In genomic region chr5:19977069-19977468, GRCh38 we compare ENCODE assay signal across 23 cellular contexts. TPM values are rescaled to one million over a fixed set of nuclear protein-coding genes. Genes with fewer than 3 reads are reported as not detected.
"Had no signal": no experiment of that assay in that cellular context is flagged by ENCODE, and none has a peak within 500 bp of the region (broad histone marks: within the 10 kb centered on the region; RNA-seq: fewer than 3 reads in every experiment).

No MANE protein-coding gene starts in this region.

- H3K27me3 ChIP-seq: ascending aorta, left lung, neutrophil, sigmoid colon, upper lobe of left lung had no signal

- H3K9me3 ChIP-seq: ascending aorta, neutrophil, sigmoid colon, thoracic aorta, upper lobe of left lung had no signal

- H3K4me1 ChIP-seq: ascending aorta, heart right ventricle, left lung, parathyroid adenoma, sigmoid colon, upper lobe of left lung had no signal

- H3K27me3 Mint-ChIP-seq: activated CD4-positive, alpha-beta T cell treated with anti-CD3 and anti-CD28 coated beads, Interleukin-2, amount 10 ng/mL, durations not matched to agents 24 days and 14 days; dendritic cell treated with granulocyte-macrophage colony-stimulating factor and Interleukin-4, amounts not matched to agents 40 ng/mL and 50 ng/mL, for 4 days; natural killer cell treated with Interleukin-12 subunit alpha and Interleukin-12 subunit beta and Interleukin-15 and Interleukin-18, amount 100 ng/mL, for 72 hours; stimulated activated memory B cell treated with anti-CD40 and anti-IgM and Interleukin-4, amounts not matched to agents 10 μg/mL and 1 μg/mL and 100 μg/mL, for 72 hours had no signal

- H3K27ac ChIP-seq: ascending aorta, heart right ventricle, left lung, neutrophil, parathyroid adenoma, sigmoid colon, thoracic aorta, upper lobe of left lung had no signal

- H3K27ac Mint-ChIP-seq: activated CD4-positive, alpha-beta T cell treated with anti-CD3 and anti-CD28 coated beads, Interleukin-2, amount 10 ng/mL, durations not matched to agents 24 days and 14 days; dendritic cell treated with granulocyte-macrophage colony-stimulating factor and Interleukin-4, amounts not matched to agents 40 ng/mL and 50 ng/mL, for 4 days; mesothelial cell of epicardium; natural killer cell treated with Interleukin-12 subunit alpha and Interleukin-12 subunit beta and Interleukin-15 and Interleukin-18, amount 100 ng/mL, for 72 hours; stimulated activated memory B cell treated with anti-CD40 and anti-IgM and Interleukin-4, amounts not matched to agents 10 μg/mL and 1 μg/mL and 100 μg/mL, for 72 hours had no signal

- H3K4me3 Mint-ChIP-seq: activated CD4-positive, alpha-beta T cell treated with anti-CD3 and anti-CD28 coated beads, Interleukin-2, amount 10 ng/mL, durations not matched to agents 24 days and 14 days; activated T-cell treated with anti-CD3 and anti-CD28 coated beads, Interleukin-2, amount 50 U/mL, for 4 hours; dendritic cell treated with granulocyte-macrophage colony-stimulating factor and Interleukin-4, amounts not matched to agents 40 ng/mL and 50 ng/mL, for 4 days; mesothelial cell of epicardium; natural killer cell treated with Interleukin-12 subunit alpha and Interleukin-12 subunit beta and Interleukin-15 and Interleukin-18, amount 100 ng/mL, for 72 hours; stimulated activated memory B cell treated with anti-CD40 and anti-IgM and Interleukin-4, amounts not matched to agents 10 μg/mL and 1 μg/mL and 100 μg/mL, for 72 hours had no signal

- H3K36me3 ChIP-seq: ascending aorta, heart right ventricle, left lung, neutrophil, sigmoid colon, thoracic aorta, upper lobe of left lung had no signal

- DNase-seq: activated CD4-positive, alpha-beta T cell treated with anti-CD3 and anti-CD28 coated beads, Interleukin-2, amount 10 ng/mL, durations not matched to agents 24 days and 14 days; activated CD4-positive, CD25-positive, alpha-beta regulatory T cell; activated CD8-positive, alpha-beta memory T cell treated with anti-CD3 and anti-CD28 coated beads, Interleukin-2, amount 50 U/mL, for 4 hours; activated effector memory CD4-positive, alpha-beta T cell treated with Interleukin-2 at 50 U/mL for 16 hours; activated naive CD4-positive, alpha-beta T cell treated with anti-CD3 and anti-CD28 coated beads, Interleukin-2, amount 50 U/mL, for 16 hours; activated T-cell treated with anti-CD3 and anti-CD28 coated beads, Interleukin-2, amount 50 U/mL, for 4 hours; effector CD8-positive, alpha-beta T cell; heart right ventricle; left lung; sigmoid colon; stimulated activated CD4-positive, alpha-beta T cell treated with anti-CD3 and anti-CD28 coated beads, Interleukin-4, amount 100 ng/mL, for 4 hours; upper lobe of left lung had no signal

- H3K4me3 ChIP-seq: ascending aorta, heart right ventricle, left lung, sigmoid colon, thoracic aorta, upper lobe of left lung had no signal

- H3K4me1 Mint-ChIP-seq: activated CD4-positive, alpha-beta T cell treated with anti-CD3 and anti-CD28 coated beads, Interleukin-2, amount 10 ng/mL, durations not matched to agents 24 days and 14 days; mesothelial cell of epicardium; stimulated activated memory B cell treated with anti-CD40 and anti-IgM and Interleukin-4, amounts not matched to agents 10 μg/mL and 1 μg/mL and 100 μg/mL, for 72 hours had no signal

- ATAC-seq: activated T-cell treated with anti-CD3 and anti-CD28 coated beads, Interleukin-2, amount 50 U/mL, for 4 hours; esophagus mucosa; heart right ventricle; left lung; natural killer cell treated with Interleukin-12 subunit alpha and Interleukin-12 subunit beta and Interleukin-15 and Interleukin-18, amount 100 ng/mL, for 72 hours; stimulated activated memory B cell treated with anti-CD40 and anti-IgM and Interleukin-4, amounts not matched to agents 10 μg/mL and 1 μg/mL and 100 μg/mL, for 72 hours had no signal

RNA-seq across cellular contexts. Expression of gene CDH18, which starts 10.9 kb away (rescaled TPM):
- total RNA-seq: activated CD4-positive, alpha-beta T cell treated with anti-CD3 and anti-CD28 coated beads, Interleukin-2, amount 10 ng/mL, durations not matched to agents 24 days and 14 days; activated T-cell treated with anti-CD3 and anti-CD28 coated beads, Interleukin-2, amount 50 U/mL, for 4 hours; ascending aorta; chondrocyte; esophagus mucosa; heart right ventricle; left lung; lung microvascular endothelial cell; natural killer cell treated with Interleukin-12 subunit alpha and Interleukin-12 subunit beta and Interleukin-15 and Interleukin-18, amount 100 ng/mL, for 72 hours; sigmoid colon; thoracic aorta; upper lobe of left lung had no signal
- polyA plus RNA-seq: heart right ventricle, sigmoid colon had no signal
